8 cellular contexts compared by ENCODE assay signal in the genomic region with DNA sequence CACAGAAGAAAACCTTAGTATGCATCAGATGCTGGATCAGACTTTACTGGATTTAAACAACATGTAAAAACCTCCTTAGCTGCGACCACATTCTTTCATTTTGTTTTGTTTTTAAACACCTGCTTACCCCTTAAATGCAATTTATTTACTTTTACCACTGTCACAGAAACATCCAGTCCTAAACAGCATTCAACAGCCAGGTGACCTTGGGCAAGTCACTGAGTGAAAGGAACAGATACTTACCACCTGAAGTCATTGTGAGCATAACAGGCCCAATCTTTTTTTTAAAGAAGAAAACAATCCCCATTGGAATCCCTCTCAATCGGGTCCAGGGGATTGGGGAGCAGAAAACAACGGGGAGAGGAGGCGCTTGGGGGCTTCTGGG. TPM values are rescaled to one million over a fixed set of nuclear protein-coding genes. Genes with fewer than 3 reads are reported as not detected.
DNase-seq lines count a peak whose midpoint lies in the region; ATAC-seq and TF ChIP-seq lines count a peak whose summit lies in the region.

No MANE protein-coding gene starts in this region.

- no peaks in the 10 kb centered on the region for H3K79me2 ChIP-seq in GM23338 (replicated peaks; ENCODE audit: insufficient read depth)

- peaks cover 3 to 23% of the 10 kb centered on the region in 2 donors for H3K36me3 Mint-ChIP-seq in CD4-positive, alpha-beta memory T cell
- H3K36me3 Mint-ChIP-seq in GM23338 (ENCODE audit: low read depth): peaks cover 2% of the 10 kb centered on the region; the same call in 2 of the 3 replicates

- no peak for ATAC-seq in GM23338

- H3K4me3 Mint-ChIP-seq in CD4-positive, alpha-beta memory T cell: peak overlapping the region; percentile 92 to 99 (median 96)
- H3K4me3 Mint-ChIP-seq in GM23338: peak overlapping the region; percentile 99

- no peaks in the 10 kb centered on the region for H3K9me3 ChIP-seq in CD4-positive, alpha-beta memory T cell (ENCODE audit: control insufficient read depth in 1 of 2, low read length in 2 of 2)
- no peaks in the 10 kb centered on the region for H3K9me3 ChIP-seq in skeletal muscle satellite cell (replicated peaks; ENCODE audit: low read length)

- DNase-seq in CD4-positive, alpha-beta memory T cell: no peak
- no peak for DNase-seq in GM23338 (ENCODE audit: low spot score)
- peak; percentile 32 for DNase-seq in RPMI8226
- DNase-seq in fibroblast of mammary gland (ENCODE audit: low read depth): no peak
- no peak for DNase-seq in glomerular visceral epithelial cell (ENCODE audit: extremely low spot score)
- DNase-seq in H4 (ENCODE audit: low spot score): no peak
- DNase-seq in stimulated activated CD4-positive, alpha-beta T cell treated with anti-CD3 and anti-CD28 coated beads, Interleukin-1b, Interleukin-23, amount 100 ng/mL, for 48 hours: no peak

- H4K20me1 ChIP-seq in GM23338 (replicated peaks; ENCODE audit: insufficient read depth): no peaks in the 10 kb centered on the region

- no peaks in the 10 kb centered on the region for H3K9me2 ChIP-seq in GM23338 (ENCODE audit: insufficient read depth)

- H3K9ac ChIP-seq in skeletal muscle satellite cell (ENCODE audit: low read depth, low read length): peak overlapping the region; percentile 87

- peak overlapping the region; percentile 55 for H3K27ac ChIP-seq in CD4-positive, alpha-beta memory T cell (ENCODE audit: low read depth, low read length)
- no peak overlapping the region for H3K27ac ChIP-seq in GM23338 (ENCODE audit: low read depth)

- H3K36me3 ChIP-seq in CD4-positive, alpha-beta memory T cell (ENCODE audit: insufficient read depth, low read length): no peaks in the 10 kb centered on the region
- H3K36me3 ChIP-seq in GM23338 (ENCODE audit: insufficient read depth) (no peaks in the 10 kb centered on the region), skeletal muscle satellite cell (ENCODE audit: insufficient read depth, low read length) (peaks cover 12% of the 10 kb centered on the region)

- TF ChIP-seq CTCF in GM23338 (conservative IDR thresholded peaks at IDR 0.05; ENCODE audit: low read depth in 2 of 2): no peak
- TF ChIP-seq CTCF in fibroblast of mammary gland (conservative IDR thresholded peaks at IDR 0.05; ENCODE audit: control insufficient read depth, insufficient read depth, low read depth, low read length): no peak

- H3K4me3 ChIP-seq in CD4-positive, alpha-beta memory T cell (ENCODE audit: low read length in 2 of 2): peak overlapping the region; percentile 76 to 87
- peak overlapping the region; percentile 88 for H3K4me3 ChIP-seq in GM23338
- H3K4me3 ChIP-seq in fibroblast of mammary gland (ENCODE audit: control insufficient read depth, low read depth, low read length): peak overlapping the region; percentile 88
- H3K4me3 ChIP-seq in skeletal muscle satellite cell (ENCODE audit: low read length): peak overlapping the region; percentile 92

- CTCF ChIA-PET in CD4-positive, alpha-beta memory T cell (lab: Charles Lee; ENCODE audit: partially characterized antibody): interaction anchor here (0.7 to 2.9 kb wide), 7 partner anchors 12 to 58 kb away, joined by 3 to 16 read pairs (median 3); no protein-coding TSS in a partner anchor

- intact Hi-C loops in CD4-positive, alpha-beta memory T cell (cut with micrococcal nuclease): loop anchor here (5.0 kb wide), 1 partner anchor 36 kb away; no protein-coding TSS in a partner anchor

- POLR2A ChIA-PET in CD4-positive, alpha-beta memory T cell (lab: Charles Lee; ENCODE audit: partially characterized antibody): interaction anchor here (0.9 to 8.3 kb wide), 9 partner anchors 12 to 48 kb away, joined by 4 to 116 read pairs (median 13); no protein-coding TSS in a partner anchor

- H3K4me1 ChIP-seq in CD4-positive, alpha-beta memory T cell (ENCODE audit: insufficient read depth, low read length): peaks cover 29% of the 10 kb centered on the region
- H3K4me1 ChIP-seq in GM23338 (ENCODE audit: insufficient read depth) (no peaks in the 10 kb centered on the region), skeletal muscle satellite cell (ENCODE audit: control insufficient read depth, insufficient read depth, low read length) (peaks cover 41% of the 10 kb centered on the region)

- no peaks in the 10 kb centered on the region for H3K27me3 Mint-ChIP-seq in CD4-positive, alpha-beta memory T cell
- peaks cover 7% of the 10 kb centered on the region for H3K27me3 Mint-ChIP-seq in GM23338 (ENCODE audit: insufficient read depth, low read depth, poor library complexity)

- no peaks in the 10 kb centered on the region for H3F3A ChIP-seq in GM23338 (replicated peaks; ENCODE audit: low read depth)

- peak overlapping the region; percentile 96 for H2AFZ ChIP-seq in GM23338

- H3K4me1 Mint-ChIP-seq in CD4-positive, alpha-beta memory T cell: peaks cover 20 to 35% (median 26%) of the 10 kb centered on the region in 4 donors
- H3K4me1 Mint-ChIP-seq in GM23338: peaks cover 10% of the 10 kb centered on the region; the same call in 1 of the 3 replicates

- H3K4me2 ChIP-seq in GM23338 (peak overlapping the region; percentile 88), skeletal muscle satellite cell (ENCODE audit: low read length) (peak overlapping the region; percentile 97)

- H3K9me3 Mint-ChIP-seq in CD4-positive, alpha-beta memory T cell: peaks cover 0 to 2% (median 0%) of the 10 kb centered on the region in 8 donors
- no peaks in the 10 kb centered on the region; the same call in 2 of the 3 replicates for H3K9me3 Mint-ChIP-seq in GM23338

- H3K27ac Mint-ChIP-seq in CD4-positive, alpha-beta memory T cell: peak overlapping the region; percentile 83 to 97 (median 94)
- no peak overlapping the region for H3K27ac Mint-ChIP-seq in GM23338

- H3K27me3 ChIP-seq in CD4-positive, alpha-beta memory T cell (ENCODE audit: insufficient read depth, low read length): no peaks in the 10 kb centered on the region
- H3K27me3 ChIP-seq in GM23338 (ENCODE audit: insufficient read depth) (no peaks in the 10 kb centered on the region), skeletal muscle satellite cell (ENCODE audit: control insufficient read depth, insufficient read depth, low read length) (no peaks in the 10 kb centered on the region)

TF ChIP-seq in GM23338, 12 proteins besides CTCF, POLR2A, EP300 and RAD21 (continues in another document):
- TF ChIP-seq CREB1 (CRISPR knock-in tag; IDR thresholded peaks at IDR 0.05; ENCODE audit: low read depth): no peak
- TF ChIP-seq EZH2 (IDR thresholded peaks at IDR 0.05; ENCODE audit: low read depth, unreplicated experiment): no peak
- TF ChIP-seq, protein P1, sequence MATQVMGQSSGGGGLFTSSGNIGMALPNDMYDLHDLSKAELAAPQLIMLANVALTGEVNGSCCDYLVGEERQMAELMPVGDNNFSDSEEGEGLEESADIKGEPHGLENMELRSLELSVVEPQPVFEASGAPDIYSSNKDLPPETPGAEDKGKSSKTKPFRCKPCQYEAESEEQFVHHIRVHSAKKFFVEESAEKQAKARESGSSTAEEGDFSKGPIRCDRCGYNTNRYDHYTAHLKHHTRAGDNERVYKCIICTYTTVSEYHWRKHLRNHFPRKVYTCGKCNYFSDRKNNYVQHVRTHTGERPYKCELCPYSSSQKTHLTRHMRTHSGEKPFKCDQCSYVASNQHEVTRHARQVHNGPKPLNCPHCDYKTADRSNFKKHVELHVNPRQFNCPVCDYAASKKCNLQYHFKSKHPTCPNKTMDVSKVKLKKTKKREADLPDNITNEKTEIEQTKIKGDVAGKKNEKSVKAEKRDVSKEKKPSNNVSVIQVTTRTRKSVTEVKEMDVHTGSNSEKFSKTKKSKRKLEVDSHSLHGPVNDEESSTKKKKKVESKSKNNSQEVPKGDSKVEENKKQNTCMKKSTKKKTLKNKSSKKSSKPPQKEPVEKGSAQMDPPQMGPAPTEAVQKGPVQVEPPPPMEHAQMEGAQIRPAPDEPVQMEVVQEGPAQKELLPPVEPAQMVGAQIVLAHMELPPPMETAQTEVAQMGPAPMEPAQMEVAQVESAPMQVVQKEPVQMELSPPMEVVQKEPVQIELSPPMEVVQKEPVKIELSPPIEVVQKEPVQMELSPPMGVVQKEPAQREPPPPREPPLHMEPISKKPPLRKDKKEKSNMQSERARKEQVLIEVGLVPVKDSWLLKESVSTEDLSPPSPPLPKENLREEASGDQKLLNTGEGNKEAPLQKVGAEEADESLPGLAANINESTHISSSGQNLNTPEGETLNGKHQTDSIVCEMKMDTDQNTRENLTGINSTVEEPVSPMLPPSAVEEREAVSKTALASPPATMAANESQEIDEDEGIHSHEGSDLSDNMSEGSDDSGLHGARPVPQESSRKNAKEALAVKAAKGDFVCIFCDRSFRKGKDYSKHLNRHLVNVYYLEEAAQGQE (IDR thresholded peaks at IDR 0.05; ENCODE audit: unreplicated experiment): no peak
- TF ChIP-seq STAT1 (IDR thresholded peaks at IDR 0.05; ENCODE audit: unreplicated experiment): no peak
- no peak for TF ChIP-seq ZNF331 (CRISPR knock-in tag; IDR thresholded peaks at IDR 0.05; ENCODE audit: low read depth)
- TF ChIP-seq EZH2phosphoT487 (IDR thresholded peaks at IDR 0.05; ENCODE audit: unreplicated experiment): no peak
- TF ChIP-seq ZNF114 (CRISPR knock-in tag; IDR thresholded peaks at IDR 0.05): no peak
- TF ChIP-seq JUNB (IDR thresholded peaks at IDR 0.05; ENCODE audit: unreplicated experiment): no peak

RNA-seq across cellular contexts. Expression of a gene that starts 0.4 kb away (rescaled TPM):
- total RNA-seq in CD4-positive, alpha-beta memory T cell: 1 to 10 TPM; 5.0 to 8.0 TPM
- polyA plus RNA-seq in CD4-positive, alpha-beta memory T cell: 1 to 10 TPM; 1.9 to 3.9 TPM
- total RNA-seq in GM23338 (2014; rRNA removed; shearing (Covaris generic)): 7.7 and 10.1 TPM in 2 replicates
- 3.8 and 4.5 TPM in 2 replicates for polyA plus RNA-seq in GM23338 (2016; fragmentation: Nextera tagmentation; extraction: Ambion mirVana)
- 3.3 and 6.1 TPM in 2 replicates for total RNA-seq in skeletal muscle satellite cell (2012; rRNA removed)
- total RNA-seq in H4 (2014; rRNA removed; shearing (Covaris generic)): 2.9 and 3.2 TPM in 2 replicates

RNA-seq across cellular contexts. Expression of a gene that starts 50.5 kb away (rescaled TPM):
- not detected for total RNA-seq in CD4-positive, alpha-beta memory T cell
- under 1 TPM in 1 of 2 donors, not detected in 1; 0.05 TPM for polyA plus RNA-seq in CD4-positive, alpha-beta memory T cell
- not detected in 2 replicates for total RNA-seq in GM23338 (2014; rRNA removed; shearing (Covaris generic))
- polyA plus RNA-seq in GM23338 (2016; fragmentation: Nextera tagmentation; extraction: Ambion mirVana): 0.07 and 0.10 TPM in 2 replicates
- not detected in 2 replicates for total RNA-seq in skeletal muscle satellite cell (2012; rRNA removed)
- not detected in 2 replicates for total RNA-seq in H4 (2014; rRNA removed; shearing (Covaris generic))
